In the genomic region with DNA sequence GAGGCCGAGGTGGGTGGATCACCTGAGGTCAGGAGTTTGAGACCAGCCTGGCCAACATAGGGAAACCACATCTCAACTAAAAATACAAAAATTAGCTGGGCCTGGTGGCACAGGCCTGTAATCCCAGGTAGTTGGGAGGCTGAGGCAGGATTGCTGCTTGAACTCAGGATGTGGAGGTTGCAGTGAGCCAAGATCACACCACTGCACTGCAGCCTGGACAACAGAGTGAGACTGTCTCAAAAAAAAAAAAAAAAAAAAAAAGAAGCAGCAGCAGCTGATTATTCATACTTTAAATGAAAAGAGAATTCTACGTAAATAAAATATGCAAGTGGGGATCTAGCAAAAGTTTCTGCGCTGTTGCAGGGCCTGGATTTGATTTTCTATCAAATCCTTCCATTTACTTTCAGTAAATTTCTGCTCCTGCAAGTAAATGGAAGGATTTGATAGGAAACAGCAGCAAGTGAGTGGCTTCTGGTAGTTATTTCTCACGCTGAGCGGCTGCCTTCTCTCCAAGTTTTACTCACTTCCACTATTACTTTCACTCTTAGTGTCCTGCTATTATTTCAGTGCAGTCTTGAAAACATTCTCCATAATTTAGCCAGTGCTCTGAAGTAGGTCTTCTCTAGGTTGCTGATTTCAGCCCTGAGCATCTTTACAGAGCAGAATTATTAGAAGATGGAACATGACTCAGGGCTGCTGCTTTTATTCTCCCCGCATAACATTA, we compare ENCODE assay signal across 12 cellular contexts.
A peak's percentile ranks its signal among the peaks of the same experiment; 100 is the strongest.
DNase-seq lines count a peak whose midpoint lies in the region; ATAC-seq and TF ChIP-seq lines count a peak whose summit lies in the region.
"Had no signal": no experiment of that assay in that cellular context is flagged by ENCODE, and none has a peak within 500 bp of the region (broad histone marks: within the 10 kb centered on the region; RNA-seq: fewer than 3 reads in every experiment).

No MANE protein-coding gene starts in this region.

- no peak overlapping the region for H3K4me3 ChIP-seq in adrenal gland
- H3K4me3 ChIP-seq: A549 had no signal

- H3K27me3 Mint-ChIP-seq in naive B cell (no peaks in the 10 kb centered on the region), osteocyte (ENCODE audit: unreplicated experiment) (no peaks in the 10 kb centered on the region)

- H3K36me3 Mint-ChIP-seq in naive B cell = no peaks in the 10 kb centered on the region
- H3K36me3 Mint-ChIP-seq in osteocyte (ENCODE audit: unreplicated experiment) = no peaks in the 10 kb centered on the region

- WGBS in adrenal gland, 4 donors = 86 to 90% (median 88%) methylated on average over 6 of the region's 6 CpGs

- peak overlapping the region in 1 of 8 donors; percentile 40 for H3K4me3 Mint-ChIP-seq in naive B cell
- no peak overlapping the region for H3K4me3 Mint-ChIP-seq in osteocyte (ENCODE audit: unreplicated experiment)

- peak overlapping the region in 1 of 6 donors; percentile 48 for H3K27ac Mint-ChIP-seq in naive B cell
- H3K27ac Mint-ChIP-seq in osteocyte (ENCODE audit: unreplicated experiment) = no peak overlapping the region

- no peak for TF ChIP-seq POLR2A in adrenal gland (IDR thresholded peaks at IDR 0.05)

- intact Hi-C loops in adrenal gland (cut with DNase I) = no loop called here

- no peaks in the 10 kb centered on the region for H3K36me3 ChIP-seq in adrenal gland (replicated peaks in 1 of 2)

- H3K4me1 ChIP-seq in adrenal gland (replicated peaks in 1 of 2) = no peaks in the 10 kb centered on the region
- H3K4me1 ChIP-seq: A549 had no signal

- peak; percentile 20 for DNase-seq in activated CD4-positive, alpha-beta T cell treated with anti-CD3 and anti-CD28 coated beads for 48 hours
- no peak for DNase-seq in activated CD4-positive, alpha-beta T cell treated with anti-CD3 and anti-CD28 coated beads, Interleukin-2, amount 50 U/mL, for 1 hour
- DNase-seq in naive B cell = no peak
- no peak for DNase-seq in osteocyte (ENCODE audit: extremely low spot score, unreplicated experiment)
- no peak for DNase-seq in KBM-7
- DNase-seq in adrenal gland = no peak
- DNase-seq: activated naive CD4-positive, alpha-beta T cell treated with Interleukin-2 at 50 U/mL for 16 hours; islet precursor cell; NCI-H82 had no signal

- in situ Hi-C loops in KBM-7 (cut with MboI; ENCODE audit: low pct_unique_long_range_greater_than_20kb, low sequenced_read_pairs) = loop anchor here (25.0 kb wide), 1 partner anchor 612 kb away; no protein-coding TSS in a partner anchor

- H3K9me3 ChIP-seq in adrenal gland (replicated peaks in 1 of 3) = no peaks in the 10 kb centered on the region
- H3K9me3 ChIP-seq: A549 had no signal

- H3K4me1 Mint-ChIP-seq in naive B cell (peaks cover 4 to 6% (median 4%) of the 10 kb centered on the region in 3 donors), osteocyte (ENCODE audit: unreplicated experiment) (peaks cover 6% of the 10 kb centered on the region)

- peak; percentile 96 for ATAC-seq in GM21717 (IDR thresholded peaks at IDR 0.05; ENCODE audit: unreplicated experiment)
- ATAC-seq in HG03342 (IDR thresholded peaks at IDR 0.05; ENCODE audit: unreplicated experiment) = peak; percentile 98
- ATAC-seq in naive B cell (ENCODE audit: low read depth in 2 of 2) = peak; percentile 33 to 58
- ATAC-seq: A549 had no signal

- no peak overlapping the region for H3K27ac ChIP-seq in adrenal gland
- H3K27ac ChIP-seq: A549 had no signal

- no peaks in the 10 kb centered on the region for H3K9me3 Mint-ChIP-seq in naive B cell
- no peaks in the 10 kb centered on the region for H3K9me3 Mint-ChIP-seq in osteocyte (ENCODE audit: unreplicated experiment)

- TF ChIP-seq CTCF in osteocyte (IDR thresholded peaks at IDR 0.05) (no peak), adrenal gland (IDR thresholded peaks at IDR 0.05) (no peak)

- no peaks in the 10 kb centered on the region for H3K27me3 ChIP-seq in adrenal gland

Comparison
In these comparisons a context has a peak if more than half of its experiments do, and no peak if none do; other contexts are left out.
1. ATAC-seq: peak in every context shown above with its lines; median percentile 98 in HG03342; 96 in GM21717; 46 in naive B cell.